8 cellular contexts compared by ENCODE assay signal in genomic region chr22:24230911-24231656, GRCh38. TPM values are rescaled to one million over a fixed set of nuclear protein-coding genes. Genes with fewer than 3 reads are reported as not detected.
DNase-seq lines count a peak whose midpoint lies in the region; ATAC-seq and TF ChIP-seq lines count a peak whose summit lies in the region.

No MANE protein-coding gene starts in this region.

- peak; percentile 44 for TF ChIP-seq CTCF in foreskin keratinocyte (conservative IDR thresholded peaks at IDR 0.05)

- no peak for ATAC-seq in foreskin keratinocyte
- ATAC-seq in HG02678 (IDR thresholded peaks at IDR 0.05; ENCODE audit: unreplicated experiment) = no peak
- ATAC-seq in GM18907 (IDR thresholded peaks at IDR 0.05; ENCODE audit: unreplicated experiment) = no peak
- ATAC-seq in HG02970 (IDR thresholded peaks at IDR 0.05; ENCODE audit: low FRiP score, unreplicated experiment) = no peak

- H3K27me3 ChIP-seq in foreskin keratinocyte = no peaks in the 10 kb centered on the region

- H3K27ac ChIP-seq in foreskin keratinocyte = no peak overlapping the region

- H3K4me1 ChIP-seq in foreskin keratinocyte = no peaks in the 10 kb centered on the region

- DNase-seq in COLO668 (lab: John Stamatoyannopoulos, UW; ENCODE audit: unreplicated experiment) (peak; percentile 61), NCI-H146 treated with DMSO at 0.1 percent for 48 hours (lab: John Stamatoyannopoulos, UW; ENCODE audit: unreplicated experiment) (peak; percentile 9), foreskin keratinocyte (no peak)
- DNase-seq in activated CD8-positive, alpha-beta memory T cell treated with anti-CD3 and anti-CD28 coated beads, Interleukin-2, amount 50 U/mL, for 48 hours = peak; percentile 89
- peak; percentile 68 for DNase-seq in stimulated activated CD4-positive, alpha-beta T cell treated with anti-CD3 and anti-CD28 coated beads, Interleukin-1b, Interleukin-23, amount 100 ng/mL, for 48 hours

RNA-seq across cellular contexts. Expression of gene GGT5, which starts 13.8 kb away (rescaled TPM):
- not detected in 2 replicates for total RNA-seq in foreskin keratinocyte
- polyA plus RNA-seq in foreskin keratinocyte = not detected in 2 replicates

RNA-seq across cellular contexts. Expression of gene SPECC1L, which starts 39.5 kb away (rescaled TPM):
- 28.6 and 29.2 TPM in 2 replicates for total RNA-seq in foreskin keratinocyte
- polyA plus RNA-seq in foreskin keratinocyte = 7.5 and 8.1 TPM in 2 replicates

RNA-seq across cellular contexts. Expression of gene SUSD2, which starts 49.8 kb away (rescaled TPM):
- total RNA-seq in foreskin keratinocyte = 0.03 and 0.04 TPM in 2 replicates
- polyA plus RNA-seq in foreskin keratinocyte = 0.04 TPM in 1 of 2 replicates, not detected in the other

Comparison
In these comparisons a context has a peak if more than half of its experiments do, and no peak if none do; other contexts are left out.
1. DNase-seq: peak in COLO668 (single experiment), NCI-H146 treated with DMSO at 0.1 percent for 48 hours (single experiment), activated CD8-positive, alpha-beta memory T cell treated with anti-CD3 and anti-CD28 coated beads, Interleukin-2, amount 50 U/mL, for 48 hours (single experiment) and stimulated activated CD4-positive, alpha-beta T cell treated with anti-CD3 and anti-CD28 coated beads, Interleukin-1b, Interleukin-23, amount 100 ng/mL, for 48 hours (single experiment); none in foreskin keratinocyte (0 of 2).